In the genomic region with DNA sequence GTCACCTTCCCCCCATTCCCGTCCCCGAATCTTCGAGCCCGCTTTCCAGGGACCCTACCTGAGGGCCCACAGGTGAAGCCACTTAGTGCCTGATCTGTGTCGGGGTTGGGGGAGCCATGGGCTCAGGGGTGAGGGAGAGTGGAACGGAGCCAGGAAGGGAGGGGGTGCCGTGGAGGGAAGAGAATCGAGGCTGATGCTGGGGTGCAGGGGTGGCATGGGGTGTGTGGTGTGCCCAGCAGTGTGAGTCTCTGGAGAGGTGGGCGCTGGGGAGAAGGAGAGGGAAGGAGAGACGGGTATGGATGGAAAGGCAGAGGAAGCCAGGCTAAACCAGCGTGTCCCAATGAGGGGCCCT, we compare ENCODE assay signal across 11 cellular contexts. TPM values are rescaled to one million over a fixed set of nuclear protein-coding genes. Genes with fewer than 3 reads are reported as not detected.
DNase-seq lines count a peak whose midpoint lies in the region; ATAC-seq and TF ChIP-seq lines count a peak whose summit lies in the region.
"Had no signal": no experiment of that assay in that cellular context is flagged by ENCODE, and none has a peak within 500 bp of the region (broad histone marks: within the 10 kb centered on the region; RNA-seq: fewer than 3 reads in every experiment).

No MANE protein-coding gene starts in this region.

- no peak for TF ChIP-seq EP300 in suprapubic skin (IDR thresholded peaks at IDR 0.05)

- H3K4me1 Mint-ChIP-seq in activated T-cell treated with anti-CD3 and anti-CD28 coated beads, Interleukin-2, amount 50 U/mL, for 24 hours (ENCODE audit: low read depth): peaks cover 25% of the 10 kb centered on the region

- H3K27ac Mint-ChIP-seq in activated T-cell treated with anti-CD3 and anti-CD28 coated beads, Interleukin-2, amount 50 U/mL, for 24 hours: peak overlapping the region; percentile 58

- no peaks in the 10 kb centered on the region for H3K9me3 Mint-ChIP-seq in activated T-cell treated with anti-CD3 and anti-CD28 coated beads, Interleukin-2, amount 50 U/mL, for 24 hours

- no peak for TF ChIP-seq CTCF in adrenal gland (IDR thresholded peaks at IDR 0.05)
- TF ChIP-seq CTCF in suprapubic skin (IDR thresholded peaks at IDR 0.05): no peak
- TF ChIP-seq CTCF in GM13977 (IDR thresholded peaks at IDR 0.05; ENCODE audit: extremely low read depth, insufficient read depth, missing control alignments): no peak

- peak overlapping the region; percentile 42 for H3K4me3 Mint-ChIP-seq in activated T-cell treated with anti-CD3 and anti-CD28 coated beads, Interleukin-2, amount 50 U/mL, for 24 hours

- H3K27me3 ChIP-seq in adrenal gland (no peaks in the 10 kb centered on the region), mucosa of rectum (ENCODE audit: control insufficient read depth in 2 of 2, insufficient read depth in 2 of 2, low read length in 2 of 2) (peaks cover 0 to 5% of the 10 kb centered on the region in 2 donors), suprapubic skin (peaks cover 5% of the 10 kb centered on the region)

- H3K4me3 ChIP-seq in adrenal gland (no peak overlapping the region), mucosa of rectum (ENCODE audit: low read length in 2 of 2) (peak overlapping the region; percentile 22 to 26), suprapubic skin (peak overlapping the region; percentile 28)

- no peak for ATAC-seq in GM18861 (IDR thresholded peaks at IDR 0.05; ENCODE audit: unreplicated experiment)

- no peak for DNase-seq in activated T-cell treated with anti-CD3 and anti-CD28 coated beads, Interleukin-2, amount 50 U/mL, for 24 hours
- no peak for DNase-seq in activated T-cell treated with anti-CD3 and anti-CD28 coated beads for 4 hours
- no peak for DNase-seq in adrenal gland
- DNase-seq in suprapubic skin (ENCODE audit: low spot score in 2 of 2): no peak
- no peak for DNase-seq in GM13977 (ENCODE audit: low spot score)
- DNase-seq in activated effector memory CD4-positive, alpha-beta T cell treated with anti-CD3 and anti-CD28 coated beads, Interleukin-2, amount 50 U/mL, for 16 hours: no peak

- H3K36me3 ChIP-seq in adrenal gland (replicated peaks in 1 of 2) (no peaks in the 10 kb centered on the region), mucosa of rectum (ENCODE audit: control insufficient read depth in 2 of 2, insufficient read depth in 2 of 2, low read length in 2 of 2) (no peaks in the 10 kb centered on the region), suprapubic skin (no peaks in the 10 kb centered on the region)

- peaks cover 21 to 29% of the 10 kb centered on the region in 2 donors for H3K4me1 ChIP-seq in adrenal gland (replicated peaks in 1 of 2)
- H3K4me1 ChIP-seq in mucosa of rectum (ENCODE audit: control insufficient read depth in 2 of 2, insufficient read depth in 2 of 2, low read length in 2 of 2): peaks cover 12 to 24% of the 10 kb centered on the region in 2 donors
- H3K4me1 ChIP-seq in suprapubic skin: peaks cover 38% of the 10 kb centered on the region

- in situ Hi-C loops in GM13977 (cut with MboI; ENCODE audit: low pct_unique_long_range_greater_than_20kb, low sequenced_read_pairs, unreplicated experiment): no loop called here

- WGBS in adrenal gland, 4 donors: 41 to 60% (median 45%) methylated on average over 11 of the region's 11 CpGs
- 41% methylated on average over 11 of the region's 11 CpGs for WGBS in suprapubic skin

- peak overlapping the region; percentile 5 to 32 for H3K9ac ChIP-seq in mucosa of rectum (ENCODE audit: low read depth in 1 of 2, low read length in 2 of 2)

- H3K36me3 Mint-ChIP-seq in activated T-cell treated with anti-CD3 and anti-CD28 coated beads, Interleukin-2, amount 50 U/mL, for 24 hours (ENCODE audit: low read depth): no peaks in the 10 kb centered on the region

- peak overlapping the region in 4 of 5 donors; percentile 17 to 78 (median 51) for H3K27ac ChIP-seq in adrenal gland
- H3K27ac ChIP-seq in mucosa of rectum (ENCODE audit: low read depth in 2 of 2, low read length in 2 of 2): peak overlapping the region; percentile 48 to 65
- H3K27ac ChIP-seq in suprapubic skin: peak overlapping the region; percentile 33

- H3K9me3 ChIP-seq in adrenal gland (replicated peaks in 1 of 3): no peaks in the 10 kb centered on the region
- H3K9me3 ChIP-seq in mucosa of rectum (ENCODE audit: control insufficient read depth in 2 of 2, low read length in 2 of 2): no peaks in the 10 kb centered on the region
- no peaks in the 10 kb centered on the region for H3K9me3 ChIP-seq in suprapubic skin

- no peak for TF ChIP-seq POLR2A in adrenal gland (IDR thresholded peaks at IDR 0.05)
- no peak for TF ChIP-seq POLR2A in suprapubic skin (IDR thresholded peaks at IDR 0.05)

- H3K27me3 Mint-ChIP-seq in activated T-cell treated with anti-CD3 and anti-CD28 coated beads, Interleukin-2, amount 50 U/mL, for 24 hours: peaks cover 9% of the 10 kb centered on the region

- intact Hi-C loops in adrenal gland (cut with DNase I): no loop called here

RNA-seq across cellular contexts. Expression of gene HPN, which starts 1.1 kb away (rescaled TPM):
- total RNA-seq in adrenal gland: 1 to 10 TPM in 2 of 8 donors, under 1 TPM in 5, not detected in 1; 0.20 to 2.6 (median 0.87) TPM
- 1 to 10 TPM in 1 of 3 donors, under 1 TPM in 1, not detected in 1; 0.88 to 1.7 TPM for polyA plus RNA-seq in adrenal gland
- 1 to 10 TPM in 1 of 4 donors, under 1 TPM in 2, not detected in 1; 0.26 to 1.7 (median 0.56) TPM for total RNA-seq in suprapubic skin
- total RNA-seq: frontal cortex, occipital lobe had no signal
- polyA plus RNA-seq: AG04450 had no signal

RNA-seq across cellular contexts. Expression of gene SCN1B, which starts 10.2 kb away (rescaled TPM):
- 10 to 100 TPM in 6 of 8 donors, 1 to 10 TPM in 2; 9.5 to 34.5 (median 15.8) TPM for total RNA-seq in adrenal gland
- 10 to 100 TPM in 2 of 3 donors, 1 to 10 TPM in 1; 4.4 to 13.2 (median 11.6) TPM for polyA plus RNA-seq in adrenal gland
- total RNA-seq in suprapubic skin: 1 to 10 TPM; 1.4 to 4.3 (median 2.9) TPM

RNA-seq across cellular contexts. Expression of gene GRAMD1A, which starts 40.3 kb away (rescaled TPM):
- total RNA-seq in adrenal gland (100 to 1,000 TPM in 1 of 8 donors, 10 to 100 TPM in 7; 42.4 to 101 (median 81.5) TPM), suprapubic skin (10 to 100 TPM; 16.3 to 38.7 (median 20.8) TPM)
- 100 to 1,000 TPM in 1 of 3 donors, 10 to 100 TPM in 2; 41.5 to 125 (median 74.9) TPM for polyA plus RNA-seq in adrenal gland

Comparison
In these comparisons a context has a peak if more than half of its experiments do, and no peak if none do; other contexts are left out.
1. H3K4me3 ChIP-seq: peak in mucosa of rectum (2 of 2) and suprapubic skin (single experiment); none in adrenal gland (0 of 4).
2. Peak in every context shown above with its lines, with median percentiles within 50 percentile points of each other: H3K27ac ChIP-seq.